In genomic region chr3:7461202-7461825, GRCh38 we compare ENCODE assay signal across 13 cellular contexts.
DNase-seq lines count a peak whose midpoint lies in the region; ATAC-seq and TF ChIP-seq lines count a peak whose summit lies in the region.
"Had no signal": no experiment of that assay in that cellular context is flagged by ENCODE, and none has a peak within 500 bp of the region (broad histone marks: within the 10 kb centered on the region; RNA-seq: fewer than 3 reads in every experiment).

No MANE protein-coding gene starts in this region.

- no peak overlapping the region for H3K4me3 Mint-ChIP-seq in activated naive CD4-positive, alpha-beta T cell treated with anti-CD3 and anti-CD28 coated beads, Interleukin-2, amount 10 ng/mL, durations not matched to agents 7 days and 5 days
- H3K4me3 Mint-ChIP-seq: activated T-helper 1 cell treated with anti-CD3 and anti-CD28 coated beads, Interleukin-12 subunit alpha, Interleukin-12 subunit beta, Interleukin-2, Interleukin-4 antibody, amounts not matched to agents 30 ng/mL and 10 ng/mL and 1 ng/mL, durations not matched to agents 14 hours and 24 hours and 36 hours; H9 had no signal

- TF ChIP-seq POLR2A in GM18505 (IDR thresholded peaks at IDR 0.05; ENCODE audit: borderline replicate concordance, extremely low read depth, insufficient read depth, insufficient read length), result no peak

- H3K27me3 Mint-ChIP-seq in activated naive CD4-positive, alpha-beta T cell treated with anti-CD3 and anti-CD28 coated beads, Interleukin-2, amount 10 ng/mL, durations not matched to agents 7 days and 5 days, result no peaks in the 10 kb centered on the region

- H3K27ac Mint-ChIP-seq in activated naive CD4-positive, alpha-beta T cell treated with anti-CD3 and anti-CD28 coated beads, Interleukin-2, amount 10 ng/mL, durations not matched to agents 7 days and 5 days, result no peak overlapping the region
- H3K27ac Mint-ChIP-seq: activated T-helper 1 cell treated with anti-CD3 and anti-CD28 coated beads, Interleukin-12 subunit alpha, Interleukin-12 subunit beta, Interleukin-2, Interleukin-4 antibody, amounts not matched to agents 30 ng/mL and 10 ng/mL and 1 ng/mL, durations not matched to agents 14 hours and 24 hours and 36 hours; H9 had no signal

- H3K4me1 Mint-ChIP-seq in activated naive CD4-positive, alpha-beta T cell treated with anti-CD3 and anti-CD28 coated beads, Interleukin-2, amount 10 ng/mL, durations not matched to agents 7 days and 5 days, result no peaks in the 10 kb centered on the region
- H3K4me1 Mint-ChIP-seq: H9 had no signal

- DNase-seq in activated naive CD4-positive, alpha-beta T cell treated with anti-CD3 and anti-CD28 coated beads, Interleukin-2, amount 10 ng/mL, durations not matched to agents 7 days and 5 days, result no peak
- DNase-seq in KBM-7 (no peak), NCI-H2081 treated with DMSO at 0.1 percent for 48 hours (lab: John Stamatoyannopoulos, UW) (no peak), AML-193 (lab: John Stamatoyannopoulos, UW) (no peak)
- DNase-seq: activated CD4-positive, alpha-beta T cell treated with anti-CD3 and anti-CD28 coated beads for 1 hour; H9; NCI-H2029; stimulated activated naive CD8-positive, alpha-beta T cell treated with anti-CD3 and anti-CD28 coated beads, Interleukin-15, Interleukin-2, amounts not matched to agents 100 U/mL and 50 U/mL, for 24 hours had no signal

- H3K9me3 Mint-ChIP-seq in activated naive CD4-positive, alpha-beta T cell treated with anti-CD3 and anti-CD28 coated beads, Interleukin-2, amount 10 ng/mL, durations not matched to agents 7 days and 5 days, result peaks cover 3% of the 10 kb centered on the region
- H3K9me3 Mint-ChIP-seq: activated T-helper 1 cell treated with anti-CD3 and anti-CD28 coated beads, Interleukin-12 subunit alpha, Interleukin-12 subunit beta, Interleukin-2, Interleukin-4 antibody, amounts not matched to agents 30 ng/mL and 10 ng/mL and 1 ng/mL, durations not matched to agents 14 hours and 24 hours and 36 hours; H9 had no signal

- H3K36me3 Mint-ChIP-seq in activated naive CD4-positive, alpha-beta T cell treated with anti-CD3 and anti-CD28 coated beads, Interleukin-2, amount 10 ng/mL, durations not matched to agents 7 days and 5 days, result no peaks in the 10 kb centered on the region

- peak; percentile 71 for ATAC-seq in GM18505 (IDR thresholded peaks at IDR 0.05; ENCODE audit: unreplicated experiment)
- peak; percentile 61 for ATAC-seq in GM19455 (IDR thresholded peaks at IDR 0.05; ENCODE audit: unreplicated experiment)
- peak; percentile 88 for ATAC-seq in HG02870 (IDR thresholded peaks at IDR 0.05; ENCODE audit: unreplicated experiment)
- peak; percentile 62 for ATAC-seq in HG03521 (IDR thresholded peaks at IDR 0.05; ENCODE audit: unreplicated experiment)
- ATAC-seq: stimulated activated naive CD8-positive, alpha-beta T cell treated with anti-CD3 and anti-CD28 coated beads, Interleukin-15, Interleukin-2, amounts not matched to agents 100 U/mL and 50 U/mL, for 24 hours had no signal

- CTCF ChIA-PET in activated naive CD4-positive, alpha-beta T cell treated with anti-CD3 and anti-CD28 coated beads, Interleukin-2, amount 10 ng/mL, durations not matched to agents 7 days and 5 days (lab: Charles Lee), result no interaction called here

- in situ Hi-C loops in KBM-7 (cut with MboI; ENCODE audit: low pct_unique_long_range_greater_than_20kb, low sequenced_read_pairs), result no loop called here
